In genomic region chr4:111296466-111296865, GRCh38 we compare ENCODE assay signal across 35 cellular contexts.
"Had no signal": no experiment of that assay in that cellular context is flagged by ENCODE, and none has a peak within 500 bp of the region (broad histone marks: within the 10 kb centered on the region; RNA-seq: fewer than 3 reads in every experiment).

No MANE protein-coding gene starts in this region.

- DNase-seq: Karpas-422, Kasumi-1, KG1, MG63, MM.1S, MV-4-11, NCI-H1048, NCI-H1092, NCI-H1092 treated with DMSO at 0.1 percent for 48 hours, NCI-H1105, NCI-H1105 treated with DMSO at 0.1 percent for 48 hours, NCI-H1417, NCI-H1417 treated with DMSO at 0.1 percent for 48 hours, NCI-H1436, NCI-H1436 treated with DMSO at 0.1 percent for 48 hours, NCI-H146, NCI-H1694, NCI-H1694 treated with DMSO at 0.1 percent for 48 hours, NCI-H187, NCI-H187 treated with DMSO at 0.1 percent for 48 hours, NCI-H1930, NCI-H2029, NCI-H2029 treated with DMSO at 0.1 percent for 48 hours, NCI-H2081, NCI-H2081 treated with DMSO at 0.1 percent for 48 hours, NCI-H2107, NCI-H2171, NCI-H2171 treated with DMSO at 0.1 percent for 48 hours, NCI-H2227 treated with DMSO at 0.1 percent for 48 hours, NCI-H226, NCI-H345, NCI-H446, NCI-H446 treated with DMSO at 0.1 percent for 48 hours, NCI-H510A had no signal

- H3K27me3 ChIP-seq: MG63 had no signal

- H3K4me3 ChIP-seq: MG63 had no signal

- H3K27ac ChIP-seq: KMS-11 had no signal

- H3K9me3 ChIP-seq: MG63 had no signal

- H3K4me2 ChIP-seq: KMS-11 had no signal

- H3K36me3 ChIP-seq: MG63 had no signal

- H3K9ac ChIP-seq: KMS-11 had no signal
